ENCODE assay signal across 8 cellular contexts in genomic region chr19:48415395-48415794, GRCh38. TPM values are rescaled to one million over a fixed set of nuclear protein-coding genes. Genes with fewer than 3 reads are reported as not detected.
A peak's percentile ranks its signal among the peaks of the same experiment; 100 is the strongest.
DNase-seq lines count a peak whose midpoint lies in the region; ATAC-seq, FAIRE-seq and TF ChIP-seq lines count a peak whose summit lies in the region.
"Had no signal": no experiment of that assay in that cellular context is flagged by ENCODE, and none has a peak within 500 bp of the region (broad histone marks: within the 10 kb centered on the region; RNA-seq: fewer than 3 reads in every experiment).

No MANE protein-coding gene starts in this region.

- intact Hi-C loops in Right ventricle myocardium superior (cut with DNase I), result no loop called here

- TF ChIP-seq POLR2A in Peyer's patch (IDR thresholded peaks at IDR 0.05), result no peak

- H3K27me3 Mint-ChIP-seq in GM23338 (ENCODE audit: insufficient read depth, low read depth, poor library complexity), result peaks cover 23% of the 10 kb centered on the region

- H3K4me3 ChIP-seq in GM23338 (peak overlapping the region; percentile 47; the same call in 1 of the 2 replicates), Peyer's patch (peak overlapping the region; percentile 13 to 37 (median 28)), small intestine (ENCODE audit: low read depth in 1 of 2, low read length in 2 of 2) (peak overlapping the region in 1 of 2 donors; percentile 21)

- peak overlapping the region; percentile 74; the same call in 1 of the 2 replicates for H3K4me2 ChIP-seq in GM23338

- peaks cover 24% of the 10 kb centered on the region; the same call in 2 of the 3 replicates for H3K4me1 Mint-ChIP-seq in GM23338

- no peaks in the 10 kb centered on the region; the same call in 2 of the 3 replicates for H3K9me3 Mint-ChIP-seq in GM23338

- H3K27ac ChIP-seq in GM23338 (ENCODE audit: low read depth), result peak overlapping the region; percentile 92; the same call in 1 of the 2 replicates
- H3K27ac ChIP-seq in Peyer's patch, result no peak overlapping the region
- H3K27ac ChIP-seq in small intestine (ENCODE audit: low read depth in 1 of 2, low read length in 1 of 2), result no peak overlapping the region

- H3K9me2 ChIP-seq in GM23338 (ENCODE audit: insufficient read depth), result no peaks in the 10 kb centered on the region

- H3K27me3 ChIP-seq in GM23338 (ENCODE audit: insufficient read depth), result no peaks in the 10 kb centered on the region
- no peaks in the 10 kb centered on the region for H3K27me3 ChIP-seq in Peyer's patch
- H3K27me3 ChIP-seq in small intestine (ENCODE audit: control insufficient read depth in 2 of 2, insufficient read depth in 2 of 2, low read length in 2 of 2), result no peaks in the 10 kb centered on the region

- no peak overlapping the region for H2AFZ ChIP-seq in GM23338

- WGBS in small intestine, 3 donors, result 1 to 7% (median 3%) methylated on average over 8 to 14 of the region's 14 CpGs

- ATAC-seq in GM23338, result peak; percentile 53
- peak; percentile 85 for ATAC-seq in Right ventricle myocardium superior (ENCODE audit: poor library complexity)

- H3K4me3 Mint-ChIP-seq in GM23338, result peak overlapping the region; percentile 74; the same call in 1 of the 3 replicates

- H3F3A ChIP-seq in GM23338 (replicated peaks; ENCODE audit: low read depth), result peaks cover 10% of the 10 kb centered on the region; the same call in 1 of the 2 replicates

- H3K4me1 ChIP-seq in GM23338 (ENCODE audit: insufficient read depth) (peaks cover 15% of the 10 kb centered on the region), Peyer's patch (peaks cover 0 to 17% (median 6%) of the 10 kb centered on the region in 4 donors), small intestine (ENCODE audit: control insufficient read depth in 2 of 2, insufficient read depth in 1 of 2, low read depth in 1 of 2, low read length in 1 of 2) (no peaks in the 10 kb centered on the region)

- H3K9me3 ChIP-seq in Peyer's patch (no peaks in the 10 kb centered on the region), small intestine (ENCODE audit: control insufficient read depth, low read depth) (no peaks in the 10 kb centered on the region)

- H3K79me2 ChIP-seq in GM23338 (replicated peaks; ENCODE audit: insufficient read depth), result no peaks in the 10 kb centered on the region

- peaks cover 12% of the 10 kb centered on the region for H3K36me3 Mint-ChIP-seq in GM23338 (ENCODE audit: low read depth)

- DNase-seq in GM23338 (ENCODE audit: low spot score) (peak; percentile 99), Peyer's patch (peak; percentile 72 to 93 (median 88)), activated gamma-delta T cell treated with Interleukin-2 at 50 U/mL for 16 hours (peak; percentile 62), Right ventricle myocardium superior (peak; percentile 85), small intestine (peak; percentile 95), GF-D8 (lab: John Stamatoyannopoulos, UW) (no peak), mesenteric fat pad (ENCODE audit: low spot score) (no peak)

- no peaks in the 10 kb centered on the region; the same call in 1 of the 2 replicates for H4K20me1 ChIP-seq in GM23338 (replicated peaks; ENCODE audit: insufficient read depth)

- H3K36me3 ChIP-seq in GM23338 (ENCODE audit: insufficient read depth) (peaks cover 14% of the 10 kb centered on the region; the same call in 1 of the 2 replicates), Peyer's patch (no peaks in the 10 kb centered on the region), small intestine (ENCODE audit: control insufficient read depth in 2 of 2, insufficient read depth in 2 of 2, low read length in 2 of 2) (no peaks in the 10 kb centered on the region)

- FAIRE-seq in small intestine (lab: Jason Lieb, UNC), result no peak

- no peak for TF ChIP-seq CTCF in GM23338 (conservative IDR thresholded peaks at IDR 0.05; ENCODE audit: low read depth in 2 of 2)
- TF ChIP-seq CTCF in Peyer's patch (IDR thresholded peaks at IDR 0.05), result no peak

- no peak overlapping the region for H3K27ac Mint-ChIP-seq in GM23338

TF ChIP-seq in GM23338, 12 proteins besides CTCF, POLR2A, EP300 and RAD21 (continues in another document):
- TF ChIP-seq, protein P1, sequence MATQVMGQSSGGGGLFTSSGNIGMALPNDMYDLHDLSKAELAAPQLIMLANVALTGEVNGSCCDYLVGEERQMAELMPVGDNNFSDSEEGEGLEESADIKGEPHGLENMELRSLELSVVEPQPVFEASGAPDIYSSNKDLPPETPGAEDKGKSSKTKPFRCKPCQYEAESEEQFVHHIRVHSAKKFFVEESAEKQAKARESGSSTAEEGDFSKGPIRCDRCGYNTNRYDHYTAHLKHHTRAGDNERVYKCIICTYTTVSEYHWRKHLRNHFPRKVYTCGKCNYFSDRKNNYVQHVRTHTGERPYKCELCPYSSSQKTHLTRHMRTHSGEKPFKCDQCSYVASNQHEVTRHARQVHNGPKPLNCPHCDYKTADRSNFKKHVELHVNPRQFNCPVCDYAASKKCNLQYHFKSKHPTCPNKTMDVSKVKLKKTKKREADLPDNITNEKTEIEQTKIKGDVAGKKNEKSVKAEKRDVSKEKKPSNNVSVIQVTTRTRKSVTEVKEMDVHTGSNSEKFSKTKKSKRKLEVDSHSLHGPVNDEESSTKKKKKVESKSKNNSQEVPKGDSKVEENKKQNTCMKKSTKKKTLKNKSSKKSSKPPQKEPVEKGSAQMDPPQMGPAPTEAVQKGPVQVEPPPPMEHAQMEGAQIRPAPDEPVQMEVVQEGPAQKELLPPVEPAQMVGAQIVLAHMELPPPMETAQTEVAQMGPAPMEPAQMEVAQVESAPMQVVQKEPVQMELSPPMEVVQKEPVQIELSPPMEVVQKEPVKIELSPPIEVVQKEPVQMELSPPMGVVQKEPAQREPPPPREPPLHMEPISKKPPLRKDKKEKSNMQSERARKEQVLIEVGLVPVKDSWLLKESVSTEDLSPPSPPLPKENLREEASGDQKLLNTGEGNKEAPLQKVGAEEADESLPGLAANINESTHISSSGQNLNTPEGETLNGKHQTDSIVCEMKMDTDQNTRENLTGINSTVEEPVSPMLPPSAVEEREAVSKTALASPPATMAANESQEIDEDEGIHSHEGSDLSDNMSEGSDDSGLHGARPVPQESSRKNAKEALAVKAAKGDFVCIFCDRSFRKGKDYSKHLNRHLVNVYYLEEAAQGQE (IDR thresholded peaks at IDR 0.05; ENCODE audit: unreplicated experiment), result no peak
- TF ChIP-seq CREB1 (CRISPR knock-in tag; IDR thresholded peaks at IDR 0.05; ENCODE audit: low read depth) (no peak), JUNB (IDR thresholded peaks at IDR 0.05; ENCODE audit: unreplicated experiment) (no peak), ZNF331 (CRISPR knock-in tag; IDR thresholded peaks at IDR 0.05; ENCODE audit: low read depth) (no peak), POLR2AphosphoS5 (IDR thresholded peaks at IDR 0.05; ENCODE audit: low read depth) (no peak), NANOG (IDR thresholded peaks at IDR 0.05; ENCODE audit: borderline replicate concordance) (no peak), ZNF114 (CRISPR knock-in tag; IDR thresholded peaks at IDR 0.05) (no peak), EZH2 (IDR thresholded peaks at IDR 0.05; ENCODE audit: low read depth, unreplicated experiment) (no peak), STAT1 (IDR thresholded peaks at IDR 0.05; ENCODE audit: unreplicated experiment) (no peak)
- TF ChIP-seq, protein P2, sequence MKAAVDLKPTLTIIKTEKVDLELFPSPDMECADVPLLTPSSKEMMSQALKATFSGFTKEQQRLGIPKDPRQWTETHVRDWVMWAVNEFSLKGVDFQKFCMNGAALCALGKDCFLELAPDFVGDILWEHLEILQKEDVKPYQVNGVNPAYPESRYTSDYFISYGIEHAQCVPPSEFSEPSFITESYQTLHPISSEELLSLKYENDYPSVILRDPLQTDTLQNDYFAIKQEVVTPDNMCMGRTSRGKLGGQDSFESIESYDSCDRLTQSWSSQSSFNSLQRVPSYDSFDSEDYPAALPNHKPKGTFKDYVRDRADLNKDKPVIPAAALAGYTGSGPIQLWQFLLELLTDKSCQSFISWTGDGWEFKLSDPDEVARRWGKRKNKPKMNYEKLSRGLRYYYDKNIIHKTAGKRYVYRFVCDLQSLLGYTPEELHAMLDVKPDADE (IDR thresholded peaks at IDR 0.05), result no peak

RNA-seq across cellular contexts. Expression of gene GRIN2D, which starts 21.9 kb away (rescaled TPM):
- 16.5 and 20.0 TPM in 2 replicates for total RNA-seq in GM23338 (2014; rRNA removed; shearing (Covaris generic))
- polyA plus RNA-seq in GM23338 (2016; fragmentation: Nextera tagmentation; extraction: Ambion mirVana), result 4.4 and 6.0 TPM in 2 replicates
- under 1 TPM in 2 of 4 donors, not detected in 2; 0.27 to 0.47 TPM for total RNA-seq in Peyer's patch
- total RNA-seq in Right ventricle myocardium superior, result 0.54 TPM
- polyA plus RNA-seq in small intestine, result under 1 TPM in 1 of 3 donors, not detected in 2; 0.25 TPM
- total RNA-seq in mesenteric fat pad, result 0.48 TPM

RNA-seq across cellular contexts. Expression of gene KDELR1, which starts 24.0 kb away (rescaled TPM):
- 171 and 184 TPM in 2 replicates for total RNA-seq in GM23338 (2014; rRNA removed; shearing (Covaris generic))
- 176 and 177 TPM in 2 replicates for polyA plus RNA-seq in GM23338 (2016; fragmentation: Nextera tagmentation; extraction: Ambion mirVana)
- 100 to 1,000 TPM in 3 of 4 donors, 10 to 100 TPM in 1; 54.5 to 136 (median 112) TPM for total RNA-seq in Peyer's patch
- 69.5 TPM for total RNA-seq in Right ventricle myocardium superior
- 100 to 1,000 TPM in 2 of 3 donors, 10 to 100 TPM in 1; 95.4 to 231 (median 101) TPM for polyA plus RNA-seq in small intestine
- total RNA-seq in mesenteric fat pad, result 113 TPM

RNA-seq across cellular contexts. Expression of gene GRWD1, which starts 30.4 kb away (rescaled TPM):
- 58.0 and 64.6 TPM in 2 replicates for total RNA-seq in GM23338 (2014; rRNA removed; shearing (Covaris generic))
- polyA plus RNA-seq in GM23338 (2016; fragmentation: Nextera tagmentation; extraction: Ambion mirVana) (23.2 and 25.8 TPM in 2 replicates), small intestine (10 to 100 TPM in 1 of 3 donors, 1 to 10 TPM in 2; 5.6 to 18.4 (median 7.3) TPM)
- total RNA-seq in Peyer's patch (10 to 100 TPM in 3 of 4 donors, 1 to 10 TPM in 1; 10.0 to 17.6 (median 15.6) TPM), Right ventricle myocardium superior (16.9 TPM), mesenteric fat pad (39.0 TPM)

RNA-seq across cellular contexts. Expression of gene KCNJ14, which starts 40.0 kb away (rescaled TPM):
- total RNA-seq in GM23338 (2014; rRNA removed; shearing (Covaris generic)), result 0.94 and 1.2 TPM in 2 replicates
- polyA plus RNA-seq in GM23338 (2016; fragmentation: Nextera tagmentation; extraction: Ambion mirVana) (0.73 and 0.81 TPM in 2 replicates), small intestine (under 1 TPM; 0.22 to 0.43 (median 0.27) TPM)
- total RNA-seq in Peyer's patch (1 to 10 TPM in 3 of 4 donors, under 1 TPM in 1; 0.88 to 2.0 (median 1.8) TPM), Right ventricle myocardium superior (0.24 TPM), mesenteric fat pad (1.0 TPM)

RNA-seq across cellular contexts. Expression of gene SYNGR4, which starts 51.2 kb away (rescaled TPM):
- total RNA-seq in GM23338 (2014; rRNA removed; shearing (Covaris generic)), result not detected in 2 replicates
- polyA plus RNA-seq in GM23338 (2016; fragmentation: Nextera tagmentation; extraction: Ambion mirVana) (not detected in 2 replicates), small intestine (under 1 TPM in 1 of 3 donors, not detected in 2; 0.15 TPM)
- total RNA-seq in Peyer's patch (not detected), Right ventricle myocardium superior (not detected), mesenteric fat pad (not detected)
- total RNA-seq: T-helper 2 cell treated with Interferon-gamma antibody and Interleukin-4, amounts not matched to agents 100 ng/mL and 5 ng/mL, for 36 hours had no signal

Comparison
In these comparisons a context has a peak if more than half of its experiments do, and no peak if none do; other contexts are left out.
1. DNase-seq: peak in GM23338 (single experiment), Peyer's patch (3 of 3), activated gamma-delta T cell treated with Interleukin-2 at 50 U/mL for 16 hours (single experiment), Right ventricle myocardium superior (single experiment) and small intestine (single experiment); none in GF-D8 (single experiment) and mesenteric fat pad (single experiment).
2. RNA of gene GRIN2D, which starts 21.9 kb away (total RNA-seq): 16.5 to 20.0 TPM in GM23338; 0.54 TPM in Right ventricle myocardium superior (single experiment), 0.48 TPM in mesenteric fat pad (single experiment) and 0.27 to 0.47 TPM in Peyer's patch; every median in the first group is over 10 times any median in the second.